In the genomic region with DNA sequence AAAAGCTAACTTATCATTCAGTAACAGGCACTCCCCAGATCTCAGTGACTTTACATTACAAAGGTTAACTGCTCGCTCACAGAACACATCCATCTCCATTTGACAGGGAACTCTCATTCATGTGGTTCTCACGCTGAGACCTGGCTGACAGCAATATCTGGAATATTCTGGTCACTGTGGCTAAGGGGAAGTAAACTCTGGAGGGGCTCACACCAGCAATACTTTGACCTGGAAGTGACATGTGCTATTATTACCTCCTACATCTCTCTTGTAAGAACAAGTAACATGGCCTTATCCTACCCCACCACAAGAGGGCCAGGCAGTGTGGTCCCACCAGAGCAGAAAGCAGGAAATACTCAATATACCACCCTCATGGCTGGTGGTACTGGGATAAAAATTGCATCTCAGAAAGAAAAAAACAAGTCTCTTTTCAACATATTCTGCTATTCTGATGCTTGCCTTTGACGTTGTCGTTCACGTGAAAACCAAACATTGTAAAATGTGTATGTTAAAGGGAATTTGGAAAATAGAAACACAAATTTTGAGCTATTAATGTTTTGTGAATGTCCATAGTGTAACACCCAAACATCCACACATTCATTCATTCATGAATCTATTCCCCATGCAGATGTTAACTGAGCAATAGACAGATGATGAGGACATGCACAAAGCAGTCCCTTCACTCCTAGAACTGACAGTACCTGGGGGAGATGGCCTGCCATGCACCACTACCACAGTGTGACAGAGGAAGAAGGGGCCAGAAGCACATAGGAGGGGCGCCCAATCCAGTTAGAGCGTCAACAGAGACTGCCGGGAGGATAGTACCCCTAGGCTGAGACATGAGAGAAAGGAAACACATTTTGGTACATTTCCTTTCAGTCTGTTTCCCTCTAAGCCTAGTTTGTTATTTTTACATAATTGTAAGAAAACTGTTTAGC, we compare ENCODE assay signal across 8 cellular contexts.
A peak's percentile ranks its signal among the peaks of the same experiment; 100 is the strongest.
DNase-seq lines count a peak whose midpoint lies in the region; ATAC-seq and TF ChIP-seq lines count a peak whose summit lies in the region.

No MANE protein-coding gene starts in this region.

- intact Hi-C loops in IMR-90 (cut with micrococcal nuclease): loop anchor here (1.0 kb wide), 2 partner anchors 245 to 820 kb away; no protein-coding TSS in a partner anchor

- H2AK9ac ChIP-seq in IMR-90 (replicated peaks; ENCODE audit: low read depth, low read length, poor library complexity): no peak overlapping the region

- no peak overlapping the region for H3K4me2 ChIP-seq in IMR-90 (ENCODE audit: low read depth, low read length)

- DNase-seq in DMS53 treated with DMSO at 0.1 percent for 48 hours (lab: John Stamatoyannopoulos, UW; ENCODE audit: unreplicated experiment) (peak; percentile 33), IMR-90 (peak; percentile 18), SJCRH30 (peak; percentile 46 to 64), kidney tubule cell (ENCODE audit: low spot score) (peak; percentile 52)
- peak; percentile 48 for DNase-seq in activated naive CD4-positive, alpha-beta T cell treated with anti-CD3 and anti-CD28 coated beads, Interleukin-2, amount 50 U/mL, for 16 hours
- DNase-seq in stimulated activated CD8-positive, alpha-beta memory T cell treated with anti-CD3 and anti-CD28 coated beads, Interleukin-4, amount 100 ng/mL, for 24 hours (ENCODE audit: low read depth): peak; percentile 36

- no peaks in the 10 kb centered on the region for H3K79me1 ChIP-seq in IMR-90 (ENCODE audit: low read depth in 1 of 2, low read length in 2 of 2)

- 20% methylated on average over 1 of the region's 8 CpGs; no CpG with 5 or more reads in 1 of the 2 experiments for WGBS in IMR-90 (ENCODE audit: extremely low coverage in 2 of 2, insufficient read length in 1 of 2), 2 experiments

- TF ChIP-seq CTCF in IMR-90 (conservative IDR thresholded peaks at IDR 0.05; ENCODE audit: low read depth, low read length): peak; percentile 46

- no peaks in the 10 kb centered on the region for H4K20me1 ChIP-seq in IMR-90 (ENCODE audit: insufficient read depth, low read length)

- dilution Hi-C loops in IMR-90 (cut with HindIII; ENCODE audit: low sequenced_read_pairs, unreplicated experiment): no loop called here

- no peak overlapping the region for H2BK15ac ChIP-seq in IMR-90 (ENCODE audit: low read depth, low read length)

- H3K9ac ChIP-seq in IMR-90 (ENCODE audit: low read depth, low read length): no peak overlapping the region

- no peak overlapping the region for H3K56ac ChIP-seq in IMR-90 (ENCODE audit: extremely low read depth, insufficient read depth, low read length)

- ATAC-seq in GM21367 (IDR thresholded peaks at IDR 0.05; ENCODE audit: unreplicated experiment) (peak; percentile 92), IMR-90 (ENCODE audit: low read depth) (peak; percentile 48; the same call in 1 of the 2 replicates), GM21825 (IDR thresholded peaks at IDR 0.05; ENCODE audit: unreplicated experiment) (no peak)

- H2BK5ac ChIP-seq in IMR-90 (ENCODE audit: low read depth, low read length, poor library complexity, severe bottlenecking): no peak overlapping the region

- no TSS peak for BruUV-seq in IMR-90 (replicated peaks; lab: Mats Ljungman, UMichigan)

- POLR2A ChIA-PET in IMR-90 (lab: Charles Lee; ENCODE audit: unreplicated experiment): no interaction called here

- no peak overlapping the region for H3K14ac ChIP-seq in IMR-90 (replicated peaks; ENCODE audit: low read depth, low read length)

- no peaks in the 10 kb centered on the region for H3K27me3 ChIP-seq in IMR-90 (ENCODE audit: control insufficient read depth, insufficient read depth, low read length)
- H3K27me3 ChIP-seq in SJCRH30: peaks cover 4% of the 10 kb centered on the region; the same call in 1 of the 2 replicates

- CTCF ChIA-PET in IMR-90 (lab: Yijun Ruan, JAX): interaction anchor here (1.0 kb wide), 1 partner anchor 243 kb away, joined by 3 read pairs; no protein-coding TSS in a partner anchor

- no peak overlapping the region for H2AK5ac ChIP-seq in IMR-90 (ENCODE audit: low read depth, low read length)

- no peak overlapping the region for H2BK120ac ChIP-seq in IMR-90 (ENCODE audit: low read depth, low read length)

- no peak for TF ChIP-seq POLR2A in IMR-90 (IDR thresholded peaks at IDR 0.05; ENCODE audit: low read depth, low read length)

- no peaks in the 10 kb centered on the region for H3K36me3 ChIP-seq in IMR-90 (ENCODE audit: control insufficient read depth, insufficient read depth, low read length)
- H3K36me3 ChIP-seq in SJCRH30: no peaks in the 10 kb centered on the region

- H2BK20ac ChIP-seq in IMR-90 (ENCODE audit: low read depth, low read length): no peak overlapping the region

- in situ Hi-C loops in IMR-90 (cut with MboI; ENCODE audit: low sequenced_read_pairs): no loop called here

- H4K5ac ChIP-seq in IMR-90 (ENCODE audit: low read depth, low read length): no peak overlapping the region

- H3K9me1 ChIP-seq in IMR-90 (ENCODE audit: insufficient read depth, low read length): no peaks in the 10 kb centered on the region

- peak; percentile 50 for TF ChIP-seq RAD21 in IMR-90 (IDR thresholded peaks at IDR 0.05; ENCODE audit: low read length)

- no peak overlapping the region for H3K18ac ChIP-seq in IMR-90 (ENCODE audit: low read depth, low read length)

- no peaks in the 10 kb centered on the region for H3K4me1 ChIP-seq in IMR-90 (ENCODE audit: control insufficient read depth, insufficient read depth, low read length)
- no peaks in the 10 kb centered on the region for H3K4me1 ChIP-seq in SJCRH30

- no peak overlapping the region for H3K23ac ChIP-seq in IMR-90 (ENCODE audit: low read depth, low read length)

- H3K27ac ChIP-seq in IMR-90 (ENCODE audit: insufficient read depth, low read length) (no peak overlapping the region), SJCRH30 (no peak overlapping the region)

- H3K4ac ChIP-seq in IMR-90 (ENCODE audit: low read depth, low read length): no peak overlapping the region

- H2AFZ ChIP-seq in IMR-90 (replicated peaks; ENCODE audit: low read length, poor library complexity): no peak overlapping the region

- no peak overlapping the region for H4K8ac ChIP-seq in IMR-90 (ENCODE audit: low read depth in 2 of 2, low read length in 2 of 2)

- H3K4me3 ChIP-seq in IMR-90 (ENCODE audit: insufficient read depth, low read depth, low read length) (no peak overlapping the region), SJCRH30 (no peak overlapping the region)

- H4K91ac ChIP-seq in IMR-90 (ENCODE audit: insufficient read depth, low read depth, low read length): no peak overlapping the region

- H3K9me3 ChIP-seq in IMR-90 (ENCODE audit: control insufficient read depth, insufficient read depth, low read length): no peaks in the 10 kb centered on the region
- no peaks in the 10 kb centered on the region for H3K9me3 ChIP-seq in SJCRH30 (replicated peaks)

TF ChIP-seq in IMR-90, 13 proteins besides CTCF, POLR2A, EP300 and RAD21:
- TF ChIP-seq SMC3 (IDR thresholded peaks at IDR 0.05; ENCODE audit: low read depth, low read length) (peak; percentile 55), NFE2L2 (IDR thresholded peaks at IDR 0.05; ENCODE audit: low read depth, low read length) (no peak), MAZ (IDR thresholded peaks at IDR 0.05; ENCODE audit: borderline replicate concordance, low read depth, low read length) (no peak), BHLHE40 (IDR thresholded peaks at IDR 0.05; ENCODE audit: low read depth, low read length) (no peak)
